8 cellular contexts compared by ENCODE assay signal in the genomic region with DNA sequence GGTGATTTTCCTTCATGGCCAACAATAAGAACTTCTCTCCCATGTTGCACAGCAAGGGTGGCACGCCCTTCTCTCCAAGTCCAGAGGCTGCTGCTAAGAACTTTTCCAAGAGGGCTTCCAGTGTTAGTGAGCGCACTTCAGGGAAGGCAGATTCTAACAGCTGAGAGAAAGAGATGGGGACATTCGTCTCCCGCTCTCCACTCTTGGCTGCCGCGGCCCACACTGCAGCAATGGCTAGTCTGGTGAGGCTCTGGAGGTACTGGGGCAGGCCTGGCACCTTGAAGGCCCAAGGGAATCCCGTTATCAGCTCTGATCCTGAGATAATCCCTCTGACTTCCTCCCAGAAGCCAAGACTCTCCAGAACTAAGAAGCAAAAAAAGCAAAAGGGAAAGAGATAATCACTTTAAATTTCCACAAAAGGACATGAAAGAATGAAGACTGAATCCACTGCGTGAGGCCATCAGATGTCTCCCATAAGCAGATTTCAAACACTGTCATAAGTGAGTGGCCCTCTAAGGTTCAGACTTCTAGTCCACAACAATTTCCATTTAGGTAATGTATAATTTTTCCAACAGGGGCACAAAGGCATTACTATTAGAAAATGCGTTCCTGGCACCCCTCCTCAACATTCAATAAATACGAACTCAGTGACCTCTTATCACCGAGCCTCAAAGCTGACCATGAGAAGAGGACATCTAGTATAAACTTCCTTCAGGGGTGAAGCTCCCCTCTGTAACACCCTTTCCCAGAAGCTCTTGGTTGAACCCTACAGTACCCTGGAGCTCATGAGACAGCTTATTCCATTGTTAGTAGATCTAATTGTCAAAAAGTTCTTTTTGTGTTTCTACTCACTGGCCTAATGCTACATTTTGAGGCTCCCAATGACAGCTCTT.
DNase-seq lines count a peak whose midpoint lies in the region; ATAC-seq and TF ChIP-seq lines count a peak whose summit lies in the region.

No MANE protein-coding gene starts in this region.

- DNase-seq in RWPE1 (ENCODE audit: low spot score) (no peak), esophagus squamous epithelium (lab: John Stamatoyannopoulos, UW) (no peak), smooth muscle cell (lab: John Stamatoyannopoulos, UW; ENCODE audit: unreplicated experiment) (no peak), NCI-H1694 treated with DMSO at 0.1 percent for 48 hours (lab: John Stamatoyannopoulos, UW) (no peak), G401 (ENCODE audit: low spot score) (no peak), NCI-H1436 treated with DMSO at 0.1 percent for 48 hours (lab: John Stamatoyannopoulos, UW) (no peak)

- TF ChIP-seq CTCF in RWPE1 (conservative IDR thresholded peaks at IDR 0.05; ENCODE audit: low read depth) (no peak), esophagus squamous epithelium (IDR thresholded peaks at IDR 0.05) (no peak), smooth muscle cell (IDR thresholded peaks at IDR 0.05; ENCODE audit: borderline replicate concordance, insufficient read depth, poor library complexity, severe bottlenecking) (no peak)

- peaks cover 10% of the 10 kb centered on the region for H3F3A ChIP-seq in smooth muscle cell (ENCODE audit: low read depth)

- intact Hi-C loops in esophagus squamous epithelium (cut with DNase I): no loop called here

- H3K9me3 ChIP-seq in esophagus squamous epithelium (no peaks in the 10 kb centered on the region), smooth muscle cell (replicated peaks; ENCODE audit: low read depth) (no peaks in the 10 kb centered on the region)

- peak overlapping the region; percentile 37 for H3K9ac ChIP-seq in smooth muscle cell (ENCODE audit: low read depth)

- POLR2A ChIA-PET in RWPE1 (lab: Yijun Ruan, JAX; ENCODE audit: low non-redundant PET): no interaction called here

- H3K27me3 ChIP-seq in esophagus squamous epithelium (no peaks in the 10 kb centered on the region), smooth muscle cell (ENCODE audit: low read depth) (no peaks in the 10 kb centered on the region)

- H3K79me2 ChIP-seq in smooth muscle cell (ENCODE audit: low read depth): no peaks in the 10 kb centered on the region

- H3K27ac ChIP-seq in RWPE1: peak overlapping the region; percentile 47
- peak overlapping the region in 3 of 4 donors; percentile 68 to 82 (median 74) for H3K27ac ChIP-seq in esophagus squamous epithelium
- peak overlapping the region; percentile 92 for H3K27ac ChIP-seq in smooth muscle cell (ENCODE audit: low read depth)

- H2AFZ ChIP-seq in smooth muscle cell (ENCODE audit: low read depth): no peak overlapping the region

- ATAC-seq in GM21786 (IDR thresholded peaks at IDR 0.05; ENCODE audit: unreplicated experiment) (peak; percentile 4), HG02588 (IDR thresholded peaks at IDR 0.05; ENCODE audit: unreplicated experiment) (no peak)

- H3K36me3 ChIP-seq in esophagus squamous epithelium (peaks cover 4 to 28% (median 6%) of the 10 kb centered on the region in 3 donors), smooth muscle cell (ENCODE audit: low read depth) (no peaks in the 10 kb centered on the region)

- no peaks in the 10 kb centered on the region for H4K20me1 ChIP-seq in smooth muscle cell (ENCODE audit: low read depth)

- H3K4me2 ChIP-seq in smooth muscle cell: peak overlapping the region; percentile 32

- no peak for TF ChIP-seq POLR2A in esophagus squamous epithelium (IDR thresholded peaks at IDR 0.05)

- CTCF ChIA-PET in RWPE1 (lab: Yijun Ruan, JAX): no interaction called here

- peaks cover 11 to 23% (median 22%) of the 10 kb centered on the region in 3 donors for H3K4me1 ChIP-seq in esophagus squamous epithelium
- peaks cover 8% of the 10 kb centered on the region for H3K4me1 ChIP-seq in smooth muscle cell (ENCODE audit: low read depth)

- in situ Hi-C loops in G401 (cut with HindIII; ENCODE audit: low sequenced_read_pairs): no loop called here

- no peak overlapping the region for H3K4me3 ChIP-seq in esophagus squamous epithelium
- H3K4me3 ChIP-seq in smooth muscle cell: no peak overlapping the region

- WGBS in esophagus squamous epithelium, 2 donors: 78 to 90% methylated on average over 7 to 11 of the region's 11 CpGs
- WGBS in smooth muscle cell (ENCODE audit: low lambda C conversion rate): 60% methylated on average over 11 of the region's 11 CpGs
